ENCODE assay signal across 20 cellular contexts in the genomic region with DNA sequence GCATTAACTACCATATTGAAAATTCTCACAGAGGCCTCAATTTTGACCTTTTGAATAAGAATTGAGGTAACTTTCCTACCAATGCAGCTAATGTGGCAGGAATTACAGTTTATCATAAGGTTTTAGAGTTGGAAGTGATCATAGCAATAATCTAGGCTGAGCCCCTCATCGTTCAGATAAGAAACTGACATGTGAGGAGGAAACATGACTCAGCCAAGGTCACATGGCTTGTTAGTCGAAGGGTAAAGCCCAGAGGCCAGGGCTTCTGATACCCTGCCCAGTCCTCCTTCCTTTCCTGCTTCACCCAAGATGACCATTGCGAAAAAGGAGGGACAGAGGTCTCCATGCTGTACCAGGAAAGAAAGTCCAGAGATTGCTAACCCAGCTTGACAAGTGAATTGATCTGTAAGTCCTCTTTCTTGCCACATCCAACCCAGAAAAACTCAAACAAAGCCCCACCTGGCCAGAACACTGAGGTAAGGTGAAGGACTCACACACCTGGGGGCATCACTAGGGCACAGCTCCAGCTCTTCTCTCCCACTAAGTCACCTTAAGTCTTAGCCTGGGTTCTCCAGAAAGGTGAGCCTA.
"Had no signal": no experiment of that assay in that cellular context is flagged by ENCODE, and none has a peak within 500 bp of the region (broad histone marks: within the 10 kb centered on the region; RNA-seq: fewer than 3 reads in every experiment).

No MANE protein-coding gene starts in this region.

- H3K9me3 Mint-ChIP-seq: activated CD8-positive, alpha-beta T cell treated with anti-CD3 and anti-CD28 coated beads for 36 hours; activated naive CD4-positive, alpha-beta T cell treated with anti-CD3 and anti-CD28 coated beads, Interleukin-2, amount 50 U/mL, for 24 hours; stimulated activated naive CD8-positive, alpha-beta T cell treated with anti-CD3 and anti-CD28 coated beads, Interleukin-15, amount 100 ng/mL, for 72 hours; WTC11 had no signal

- DNase-seq: activated CD4-positive, alpha-beta T cell treated with anti-CD3 and anti-CD28 coated beads for 4 hours; activated CD8-positive, alpha-beta memory T cell treated with anti-CD3 and anti-CD28 coated beads, Interleukin-2, amount 50 U/mL, for 4 hours; activated CD8-positive, alpha-beta T cell treated with anti-CD3 and anti-CD28 coated beads for 36 hours; activated effector memory CD4-positive, alpha-beta T cell treated with anti-CD3 and anti-CD28 coated beads, Interleukin-2, amount 50 U/mL, for 16 hours; activated T-cell treated with anti-CD3 and anti-CD28 coated beads, Interleukin-2, amount 50 U/mL, for 48 hours; central memory CD4-positive, alpha-beta T cell; cortex of kidney; effector CD4-positive, alpha-beta T cell; esophagus squamous epithelium; islet precursor cell; ovary; right lobe of liver; stimulated activated naive CD8-positive, alpha-beta T cell treated with anti-CD3 and anti-CD28 coated beads, Interleukin-15, amount 100 ng/mL, for 72 hours; T-helper 17 cell; upper lobe of right lung had no signal

- H3K4me1 Mint-ChIP-seq: activated naive CD4-positive, alpha-beta T cell treated with anti-CD3 and anti-CD28 coated beads, Interleukin-2, amount 50 U/mL, for 24 hours; stimulated activated naive CD8-positive, alpha-beta T cell treated with anti-CD3 and anti-CD28 coated beads, Interleukin-15, amount 100 ng/mL, for 72 hours; T-helper 17 cell; WTC11 had no signal

- H3K4me1 ChIP-seq: adrenal gland, right lobe of liver, upper lobe of right lung had no signal

- H3K27me3 Mint-ChIP-seq: stimulated activated naive CD8-positive, alpha-beta T cell treated with anti-CD3 and anti-CD28 coated beads, Interleukin-15, amount 100 ng/mL, for 72 hours had no signal

- H3K27ac Mint-ChIP-seq: activated CD8-positive, alpha-beta T cell treated with anti-CD3 and anti-CD28 coated beads for 36 hours; activated naive CD4-positive, alpha-beta T cell treated with anti-CD3 and anti-CD28 coated beads, Interleukin-2, amount 50 U/mL, for 24 hours; stimulated activated naive CD8-positive, alpha-beta T cell treated with anti-CD3 and anti-CD28 coated beads, Interleukin-15, amount 100 ng/mL, for 72 hours; T-helper 17 cell; WTC11 had no signal

- H3K36me3 ChIP-seq: adrenal gland, esophagus squamous epithelium, gastroesophageal sphincter, ovary, right lobe of liver, upper lobe of right lung had no signal

- H3K27ac ChIP-seq: adrenal gland, esophagus squamous epithelium, gastroesophageal sphincter, ovary, right lobe of liver, upper lobe of right lung had no signal

- H3K36me3 Mint-ChIP-seq: activated naive CD4-positive, alpha-beta T cell treated with anti-CD3 and anti-CD28 coated beads, Interleukin-2, amount 50 U/mL, for 24 hours; WTC11 had no signal

- H3K4me3 ChIP-seq: adrenal gland, esophagus squamous epithelium, gastroesophageal sphincter, lung, ovary, right lobe of liver, upper lobe of right lung had no signal

- H3K4me3 Mint-ChIP-seq: activated CD8-positive, alpha-beta T cell treated with anti-CD3 and anti-CD28 coated beads for 36 hours; activated naive CD4-positive, alpha-beta T cell treated with anti-CD3 and anti-CD28 coated beads, Interleukin-2, amount 50 U/mL, for 24 hours; stimulated activated naive CD8-positive, alpha-beta T cell treated with anti-CD3 and anti-CD28 coated beads, Interleukin-15, amount 100 ng/mL, for 72 hours; T-helper 17 cell; WTC11 had no signal

- H3K27me3 ChIP-seq: adrenal gland, esophagus squamous epithelium, gastroesophageal sphincter, ovary, right lobe of liver, upper lobe of right lung had no signal

- H3K9me3 ChIP-seq: adrenal gland, esophagus squamous epithelium, gastroesophageal sphincter, ovary, right lobe of liver, upper lobe of right lung had no signal
